In the genomic region with DNA sequence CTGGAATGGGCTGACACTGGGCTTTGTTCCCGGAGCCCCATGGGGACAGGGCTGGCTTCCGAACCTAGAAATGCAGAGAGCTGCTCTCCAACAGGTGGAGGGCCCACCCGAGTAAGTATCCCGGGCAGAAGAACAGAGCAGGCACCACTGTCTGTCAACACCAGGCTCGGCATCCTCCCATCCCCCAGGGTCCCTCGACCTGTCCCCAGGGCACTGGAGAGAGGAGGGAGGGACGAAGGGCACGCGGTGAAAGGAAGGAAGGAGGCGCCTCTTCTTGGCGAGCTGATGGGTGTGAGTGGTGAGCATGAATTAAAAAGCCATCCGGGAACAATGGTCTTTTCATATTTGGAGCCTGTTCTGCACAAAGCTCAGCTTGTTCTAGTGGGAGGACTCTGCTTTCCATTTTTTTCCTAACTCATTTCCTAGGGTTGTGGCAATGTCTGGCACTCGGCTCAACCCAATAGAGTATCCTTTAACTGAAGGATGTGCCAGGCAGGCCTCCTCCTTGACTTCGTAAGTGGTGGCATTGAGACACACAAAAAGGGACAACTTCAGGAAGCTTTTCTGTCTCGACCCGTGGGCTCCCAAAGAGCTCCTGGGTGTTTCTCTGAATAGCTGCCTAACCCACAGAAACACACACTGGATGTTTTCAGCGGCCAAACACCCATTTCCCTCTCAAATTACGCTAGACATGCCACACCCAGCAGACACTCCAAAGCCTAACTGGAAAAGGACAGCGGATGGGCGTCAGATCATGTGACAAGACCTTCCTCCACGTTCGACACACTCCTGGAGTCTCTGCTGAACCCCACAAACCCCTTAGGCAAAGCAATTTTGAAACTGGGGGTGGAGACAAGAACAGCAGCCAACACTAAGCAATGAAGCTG, we compare ENCODE assay signal across 10 cellular contexts. TPM values are rescaled to one million over a fixed set of nuclear protein-coding genes. Genes with fewer than 3 reads are reported as not detected.
DNase-seq lines count a peak whose midpoint lies in the region; ATAC-seq and TF ChIP-seq lines count a peak whose summit lies in the region.
"Had no signal": no experiment of that assay in that cellular context is flagged by ENCODE, and none has a peak within 500 bp of the region (broad histone marks: within the 10 kb centered on the region; RNA-seq: fewer than 3 reads in every experiment).

No MANE protein-coding gene starts in this region.

- no peak overlapping the region for H3K4me3 ChIP-seq in Caco-2 (ENCODE audit: low read depth, low read length)
- H3K4me3 ChIP-seq in SJCRH30 = peak overlapping the region; percentile 48

- H3K27me3 Mint-ChIP-seq in Caco-2 (ENCODE audit: insufficient read depth, unreplicated experiment) = no peaks in the 10 kb centered on the region
- H3K27me3 Mint-ChIP-seq: memory B cell had no signal

- H3K4me1 ChIP-seq in Caco-2 (peaks cover 70% of the 10 kb centered on the region), SJCRH30 (peaks cover 4% of the 10 kb centered on the region; the same call in 1 of the 2 replicates)

- TF ChIP-seq CTCF in Caco-2 (IDR thresholded peaks at IDR 0.05; ENCODE audit: insufficient read depth in 1 of 2, low read depth in 1 of 2, low read length in 1 of 2, severe bottlenecking in 1 of 2, unreplicated experiment in 1 of 2) = no peak

- H3K36me3 ChIP-seq in Caco-2 (ENCODE audit: control insufficient read depth, insufficient read depth, low read length) (no peaks in the 10 kb centered on the region), SJCRH30 (no peaks in the 10 kb centered on the region)

- intact Hi-C loops in Caco-2 (cut with micrococcal nuclease; ENCODE audit: unreplicated experiment) (no loop called here), Right ventricle myocardium superior (cut with DNase I) (no loop called here), posterior vena cava (cut with DNase I) (no loop called here)

- no TSS peak for BruUV-seq in Caco-2 (replicated peaks; lab: Mats Ljungman, UMichigan)

- no peaks in the 10 kb centered on the region for H3K9me3 Mint-ChIP-seq in Caco-2 (ENCODE audit: unreplicated experiment)

- POLR2A ChIA-PET in Caco-2 (lab: Charles Lee) = no interaction called here

- DNase-seq in Caco-2 (no peak), SJCRH30 (peak; percentile 79 to 85), Right ventricle myocardium superior (peak; percentile 73), posterior vena cava (ENCODE audit: low spot score) (peak; percentile 79), GOT3 (lab: John Stamatoyannopoulos, UW) (no peak), NCI-H2081 (lab: John Stamatoyannopoulos, UW) (no peak)
- DNase-seq in activated naive CD4-positive, alpha-beta T cell treated with anti-CD3 and anti-CD28 coated beads, Interleukin-2, amount 50 U/mL, for 16 hours = no peak
- DNase-seq in activated T-cell treated with anti-CD3 and anti-CD28 coated beads, Interleukin-2, amount 50 U/mL, for 48 hours = no peak
- DNase-seq: T-helper 1 cell had no signal

- no peak overlapping the region for H3K4me3 Mint-ChIP-seq in Caco-2 (ENCODE audit: unreplicated experiment)
- H3K4me3 Mint-ChIP-seq: memory B cell had no signal

- peaks cover 62% of the 10 kb centered on the region for H3K4me1 Mint-ChIP-seq in Caco-2 (ENCODE audit: low read depth, unreplicated experiment)
- H3K4me1 Mint-ChIP-seq: memory B cell had no signal

- no peaks in the 10 kb centered on the region for H3K27me3 ChIP-seq in Caco-2 (replicated peaks; ENCODE audit: control insufficient read depth, insufficient read depth, low read length)
- H3K27me3 ChIP-seq in SJCRH30 = no peaks in the 10 kb centered on the region

- H3K36me3 Mint-ChIP-seq in Caco-2 (ENCODE audit: insufficient read depth, unreplicated experiment) = peaks cover 21% of the 10 kb centered on the region

- H3K27ac ChIP-seq in SJCRH30 = peak overlapping the region; percentile 87

- CTCF ChIA-PET in Caco-2 (lab: Charles Lee) = interaction anchor here (0.9 to 1.1 kb wide), 2 partner anchors 11 to 176 kb away, joined by 3 to 4 read pairs; no protein-coding TSS in a partner anchor

- H3K9me3 ChIP-seq in Caco-2 (no peaks in the 10 kb centered on the region), SJCRH30 (replicated peaks) (no peaks in the 10 kb centered on the region)

- H3K27ac Mint-ChIP-seq in Caco-2 (ENCODE audit: unreplicated experiment) = peak overlapping the region; percentile 45
- H3K27ac Mint-ChIP-seq: memory B cell had no signal

- peak; percentile 78 for ATAC-seq in Right ventricle myocardium superior (ENCODE audit: poor library complexity)

RNA-seq across cellular contexts. Expression of a gene that starts 47.7 kb away (rescaled TPM):
- total RNA-seq in Caco-2 (2022) (39.9 TPM in 2 replicates), Right ventricle myocardium superior (8.3 TPM), posterior vena cava (10 to 100 TPM; 40.8 to 43.7 TPM)
- total RNA-seq in SJCRH30 (2014; rRNA removed; shearing (Covaris generic)) = 4.4 and 5.1 TPM in 2 replicates

Comparison
In these comparisons a context has a peak if more than half of its experiments do, and no peak if none do; other contexts are left out.
1. DNase-seq: peak in SJCRH30 (2 of 2), Right ventricle myocardium superior (single experiment) and posterior vena cava (single experiment); none in Caco-2 (0 of 2), GOT3 (single experiment), activated naive CD4-positive, alpha-beta T cell treated with anti-CD3 and anti-CD28 coated beads, Interleukin-2, amount 50 U/mL, for 16 hours (single experiment), activated T-cell treated with anti-CD3 and anti-CD28 coated beads, Interleukin-2, amount 50 U/mL, for 48 hours (0 of 2) and NCI-H2081 (0 of 2).